In the genomic region with DNA sequence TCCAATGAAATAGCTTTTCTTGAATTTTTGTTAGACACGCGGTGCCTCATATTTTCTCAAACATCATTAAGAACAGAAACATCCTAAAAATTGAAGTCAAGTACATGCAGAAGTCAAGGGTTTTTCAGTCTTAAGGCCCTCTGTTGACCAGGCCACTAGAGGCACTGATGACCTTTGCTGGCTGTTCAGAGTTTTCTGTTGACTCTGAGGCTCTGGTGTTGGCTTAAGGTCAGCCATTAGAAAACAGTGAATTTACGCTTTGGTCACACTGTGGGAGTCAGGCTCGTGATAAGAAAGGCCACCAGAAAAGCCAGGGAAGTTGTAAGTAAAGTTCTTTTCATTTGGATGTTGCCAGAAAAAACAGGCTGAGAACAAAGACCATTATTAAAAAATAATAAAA, we compare ENCODE assay signal across 1 cellular context.
A peak's percentile ranks its signal among the peaks of the same experiment; 100 is the strongest.
TF ChIP-seq lines count a peak whose summit lies in the region.

No MANE protein-coding gene starts in this region.

TF ChIP-seq in HepG2, 621 proteins besides CTCF, POLR2A, EP300 and RAD21 (continued from another document and continues in another):
- TF ChIP-seq, protein P1, sequence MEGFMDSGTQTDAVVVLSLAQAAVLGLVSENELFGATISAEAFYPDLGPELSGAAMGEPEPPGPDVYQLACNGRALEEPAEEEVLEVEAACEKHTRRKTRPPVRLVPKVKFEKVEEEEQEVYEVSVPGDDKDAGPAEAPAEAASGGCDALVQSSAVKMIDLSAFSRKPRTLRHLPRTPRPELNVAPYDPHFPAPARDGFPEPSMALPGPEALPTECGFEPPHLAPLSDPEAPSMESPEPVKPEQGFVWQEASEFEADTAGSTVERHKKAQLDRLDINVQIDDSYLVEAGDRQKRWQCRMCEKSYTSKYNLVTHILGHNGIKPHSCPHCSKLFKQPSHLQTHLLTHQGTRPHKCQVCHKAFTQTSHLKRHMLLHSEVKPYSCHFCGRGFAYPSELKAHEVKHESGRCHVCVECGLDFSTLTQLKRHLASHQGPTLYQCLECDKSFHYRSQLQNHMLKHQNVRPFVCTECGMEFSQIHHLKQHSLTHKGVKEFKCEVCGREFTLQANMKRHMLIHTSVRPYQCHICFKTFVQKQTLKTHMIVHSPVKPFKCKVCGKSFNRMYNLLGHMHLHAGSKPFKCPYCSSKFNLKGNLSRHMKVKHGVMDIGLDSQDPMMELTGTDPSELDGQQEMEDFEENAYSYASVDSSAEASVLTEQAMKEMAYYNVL (CRISPR knock-in tag; IDR thresholded peaks at IDR 0.05; ENCODE audit: borderline replicate concordance) = 0 out of 2 replicates have a peak, but pooled peaks have one; percentile 29
- no peak for TF ChIP-seq ZFAT (CRISPR knock-in tag; conservative IDR thresholded peaks at IDR 0.05)
- peak; percentile 45; the same call in 1 of the 2 replicates for TF ChIP-seq SPEN (CRISPR knock-in tag; IDR thresholded peaks at IDR 0.05; ENCODE audit: low read depth)
- 0 out of 4 replicates have a peak, but pooled peaks of 1 of the 2 experiments have one; percentile 25 for TF ChIP-seq KLF16 (CRISPR knock-in tag; IDR thresholded peaks at IDR 0.05)
- no peak for TF ChIP-seq SRY (CRISPR knock-in tag; IDR thresholded peaks at IDR 0.05)
- TF ChIP-seq, protein P2, sequence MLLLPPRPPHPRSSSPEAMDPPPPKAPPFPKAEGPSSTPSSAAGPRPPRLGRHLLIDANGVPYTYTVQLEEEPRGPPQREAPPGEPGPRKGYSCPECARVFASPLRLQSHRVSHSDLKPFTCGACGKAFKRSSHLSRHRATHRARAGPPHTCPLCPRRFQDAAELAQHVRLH (CRISPR knock-in tag; IDR thresholded peaks at IDR 0.05; ENCODE audit: borderline replicate concordance, low read depth) = 0 out of 2 replicates have a peak, but pooled peaks have one; percentile 31
- no peak for TF ChIP-seq POLR2G (IDR thresholded peaks at IDR 0.05; ENCODE audit: low read depth, low read length)
- no peak for TF ChIP-seq ARNT (IDR thresholded peaks at IDR 0.05)
- TF ChIP-seq ARNTL (CRISPR knock-in tag; IDR thresholded peaks at IDR 0.05) = 0 out of 2 replicates have a peak, but pooled peaks have one; percentile 31
- TF ChIP-seq ERF (CRISPR knock-in tag; IDR thresholded peaks at IDR 0.05) = 0 out of 2 replicates have a peak, but pooled peaks have one; percentile 32
- TF ChIP-seq, protein P3, sequence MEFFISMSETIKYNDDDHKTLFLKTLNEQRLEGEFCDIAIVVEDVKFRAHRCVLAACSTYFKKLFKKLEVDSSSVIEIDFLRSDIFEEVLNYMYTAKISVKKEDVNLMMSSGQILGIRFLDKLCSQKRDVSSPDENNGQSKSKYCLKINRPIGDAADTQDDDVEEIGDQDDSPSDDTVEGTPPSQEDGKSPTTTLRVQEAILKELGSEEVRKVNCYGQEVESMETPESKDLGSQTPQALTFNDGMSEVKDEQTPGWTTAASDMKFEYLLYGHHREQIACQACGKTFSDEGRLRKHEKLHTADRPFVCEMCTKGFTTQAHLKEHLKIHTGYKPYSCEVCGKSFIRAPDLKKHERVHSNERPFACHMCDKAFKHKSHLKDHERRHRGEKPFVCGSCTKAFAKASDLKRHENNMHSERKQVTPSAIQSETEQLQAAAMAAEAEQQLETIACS (CRISPR knock-in tag; IDR thresholded peaks at IDR 0.05) = no peak
- no peak for TF ChIP-seq KLF9 (CRISPR knock-in tag; IDR thresholded peaks at IDR 0.05; ENCODE audit: low read depth)
- TF ChIP-seq SOX6 (IDR thresholded peaks at IDR 0.05) = no peak
- peak; percentile 77 for TF ChIP-seq SOX6 (CRISPR knock-in tag; IDR thresholded peaks at IDR 0.05)
- TF ChIP-seq ZSCAN9 (CRISPR knock-in tag; IDR thresholded peaks at IDR 0.05; ENCODE audit: borderline replicate concordance) = no peak
- TF ChIP-seq FOXA1 (IDR thresholded peaks at IDR 0.05) = no peak
- TF ChIP-seq FOXA1 (CRISPR knock-in tag; IDR thresholded peaks at IDR 0.05) = peak; percentile 89
- TF ChIP-seq NR2F6 (IDR thresholded peaks at IDR 0.05) = peak; percentile 93
- peak; percentile 93 for TF ChIP-seq NR2F6 (CRISPR knock-in tag; IDR thresholded peaks at IDR 0.05)
- no peak for TF ChIP-seq ZBTB1 (CRISPR knock-in tag; IDR thresholded peaks at IDR 0.05; ENCODE audit: borderline replicate concordance)
- TF ChIP-seq BCL6 (CRISPR knock-in tag; IDR thresholded peaks at IDR 0.05) = peak; percentile 36; the same call in 1 of the 2 replicates
- TF ChIP-seq, protein P4, sequence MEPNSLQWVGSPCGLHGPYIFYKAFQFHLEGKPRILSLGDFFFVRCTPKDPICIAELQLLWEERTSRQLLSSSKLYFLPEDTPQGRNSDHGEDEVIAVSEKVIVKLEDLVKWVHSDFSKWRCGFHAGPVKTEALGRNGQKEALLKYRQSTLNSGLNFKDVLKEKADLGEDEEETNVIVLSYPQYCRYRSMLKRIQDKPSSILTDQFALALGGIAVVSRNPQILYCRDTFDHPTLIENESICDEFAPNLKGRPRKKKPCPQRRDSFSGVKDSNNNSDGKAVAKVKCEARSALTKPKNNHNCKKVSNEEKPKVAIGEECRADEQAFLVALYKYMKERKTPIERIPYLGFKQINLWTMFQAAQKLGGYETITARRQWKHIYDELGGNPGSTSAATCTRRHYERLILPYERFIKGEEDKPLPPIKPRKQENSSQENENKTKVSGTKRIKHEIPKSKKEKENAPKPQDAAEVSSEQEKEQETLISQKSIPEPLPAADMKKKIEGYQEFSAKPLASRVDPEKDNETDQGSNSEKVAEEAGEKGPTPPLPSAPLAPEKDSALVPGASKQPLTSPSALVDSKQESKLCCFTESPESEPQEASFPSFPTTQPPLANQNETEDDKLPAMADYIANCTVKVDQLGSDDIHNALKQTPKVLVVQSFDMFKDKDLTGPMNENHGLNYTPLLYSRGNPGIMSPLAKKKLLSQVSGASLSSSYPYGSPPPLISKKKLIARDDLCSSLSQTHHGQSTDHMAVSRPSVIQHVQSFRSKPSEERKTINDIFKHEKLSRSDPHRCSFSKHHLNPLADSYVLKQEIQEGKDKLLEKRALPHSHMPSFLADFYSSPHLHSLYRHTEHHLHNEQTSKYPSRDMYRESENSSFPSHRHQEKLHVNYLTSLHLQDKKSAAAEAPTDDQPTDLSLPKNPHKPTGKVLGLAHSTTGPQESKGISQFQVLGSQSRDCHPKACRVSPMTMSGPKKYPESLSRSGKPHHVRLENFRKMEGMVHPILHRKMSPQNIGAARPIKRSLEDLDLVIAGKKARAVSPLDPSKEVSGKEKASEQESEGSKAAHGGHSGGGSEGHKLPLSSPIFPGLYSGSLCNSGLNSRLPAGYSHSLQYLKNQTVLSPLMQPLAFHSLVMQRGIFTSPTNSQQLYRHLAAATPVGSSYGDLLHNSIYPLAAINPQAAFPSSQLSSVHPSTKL (CRISPR knock-in tag; IDR thresholded peaks at IDR 0.05) = peak; percentile 90
- peak; percentile 72 for TF ChIP-seq PPARG (CRISPR knock-in tag; conservative IDR thresholded peaks at IDR 0.05)
- TF ChIP-seq SSRP1 (CRISPR knock-in tag; IDR thresholded peaks at IDR 0.05) = no peak
- no peak for TF ChIP-seq RELA (CRISPR knock-in tag; IDR thresholded peaks at IDR 0.05)
- TF ChIP-seq, protein P5, sequence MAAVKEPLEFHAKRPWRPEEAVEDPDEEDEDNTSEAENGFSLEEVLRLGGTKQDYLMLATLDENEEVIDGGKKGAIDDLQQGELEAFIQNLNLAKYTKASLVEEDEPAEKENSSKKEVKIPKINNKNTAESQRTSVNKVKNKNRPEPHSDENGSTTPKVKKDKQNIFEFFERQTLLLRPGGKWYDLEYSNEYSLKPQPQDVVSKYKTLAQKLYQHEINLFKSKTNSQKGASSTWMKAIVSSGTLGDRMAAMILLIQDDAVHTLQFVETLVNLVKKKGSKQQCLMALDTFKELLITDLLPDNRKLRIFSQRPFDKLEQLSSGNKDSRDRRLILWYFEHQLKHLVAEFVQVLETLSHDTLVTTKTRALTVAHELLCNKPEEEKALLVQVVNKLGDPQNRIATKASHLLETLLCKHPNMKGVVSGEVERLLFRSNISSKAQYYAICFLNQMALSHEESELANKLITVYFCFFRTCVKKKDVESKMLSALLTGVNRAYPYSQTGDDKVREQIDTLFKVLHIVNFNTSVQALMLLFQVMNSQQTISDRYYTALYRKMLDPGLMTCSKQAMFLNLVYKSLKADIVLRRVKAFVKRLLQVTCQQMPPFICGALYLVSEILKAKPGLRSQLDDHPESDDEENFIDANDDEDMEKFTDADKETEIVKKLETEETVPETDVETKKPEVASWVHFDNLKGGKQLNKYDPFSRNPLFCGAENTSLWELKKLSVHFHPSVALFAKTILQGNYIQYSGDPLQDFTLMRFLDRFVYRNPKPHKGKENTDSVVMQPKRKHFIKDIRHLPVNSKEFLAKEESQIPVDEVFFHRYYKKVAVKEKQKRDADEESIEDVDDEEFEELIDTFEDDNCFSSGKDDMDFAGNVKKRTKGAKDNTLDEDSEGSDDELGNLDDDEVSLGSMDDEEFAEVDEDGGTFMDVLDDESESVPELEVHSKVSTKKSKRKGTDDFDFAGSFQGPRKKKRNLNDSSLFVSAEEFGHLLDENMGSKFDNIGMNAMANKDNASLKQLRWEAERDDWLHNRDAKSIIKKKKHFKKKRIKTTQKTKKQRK (IDR thresholded peaks at IDR 0.05; ENCODE audit: low read length) = no peak
- TF ChIP-seq ZNF101 (CRISPR knock-in tag; IDR thresholded peaks at IDR 0.05; ENCODE audit: borderline replicate concordance, low read depth) = no peak
- no peak; the same call in 1 of the 2 replicates for TF ChIP-seq MIER2 (CRISPR knock-in tag; IDR thresholded peaks at IDR 0.05)
- peak; percentile 25 for TF ChIP-seq XRCC5 (optimal IDR thresholded peaks at IDR 0.05; ENCODE audit: low read length)
- no peak for TF ChIP-seq ZNF598 (CRISPR knock-in tag; IDR thresholded peaks at IDR 0.05; ENCODE audit: borderline replicate concordance)
- TF ChIP-seq, protein P6, sequence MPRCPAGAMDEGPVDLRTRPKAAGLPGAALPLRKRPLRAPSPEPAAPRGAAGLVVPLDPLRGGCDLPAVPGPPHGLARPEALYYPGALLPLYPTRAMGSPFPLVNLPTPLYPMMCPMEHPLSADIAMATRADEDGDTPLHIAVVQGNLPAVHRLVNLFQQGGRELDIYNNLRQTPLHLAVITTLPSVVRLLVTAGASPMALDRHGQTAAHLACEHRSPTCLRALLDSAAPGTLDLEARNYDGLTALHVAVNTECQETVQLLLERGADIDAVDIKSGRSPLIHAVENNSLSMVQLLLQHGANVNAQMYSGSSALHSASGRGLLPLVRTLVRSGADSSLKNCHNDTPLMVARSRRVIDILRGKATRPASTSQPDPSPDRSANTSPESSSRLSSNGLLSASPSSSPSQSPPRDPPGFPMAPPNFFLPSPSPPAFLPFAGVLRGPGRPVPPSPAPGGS (CRISPR knock-in tag; IDR thresholded peaks at IDR 0.05) = no peak
- peak; percentile 32; the same call in 1 of the 2 replicates for TF ChIP-seq ZNF772 (CRISPR knock-in tag; IDR thresholded peaks at IDR 0.05)
- TF ChIP-seq, protein P7, sequence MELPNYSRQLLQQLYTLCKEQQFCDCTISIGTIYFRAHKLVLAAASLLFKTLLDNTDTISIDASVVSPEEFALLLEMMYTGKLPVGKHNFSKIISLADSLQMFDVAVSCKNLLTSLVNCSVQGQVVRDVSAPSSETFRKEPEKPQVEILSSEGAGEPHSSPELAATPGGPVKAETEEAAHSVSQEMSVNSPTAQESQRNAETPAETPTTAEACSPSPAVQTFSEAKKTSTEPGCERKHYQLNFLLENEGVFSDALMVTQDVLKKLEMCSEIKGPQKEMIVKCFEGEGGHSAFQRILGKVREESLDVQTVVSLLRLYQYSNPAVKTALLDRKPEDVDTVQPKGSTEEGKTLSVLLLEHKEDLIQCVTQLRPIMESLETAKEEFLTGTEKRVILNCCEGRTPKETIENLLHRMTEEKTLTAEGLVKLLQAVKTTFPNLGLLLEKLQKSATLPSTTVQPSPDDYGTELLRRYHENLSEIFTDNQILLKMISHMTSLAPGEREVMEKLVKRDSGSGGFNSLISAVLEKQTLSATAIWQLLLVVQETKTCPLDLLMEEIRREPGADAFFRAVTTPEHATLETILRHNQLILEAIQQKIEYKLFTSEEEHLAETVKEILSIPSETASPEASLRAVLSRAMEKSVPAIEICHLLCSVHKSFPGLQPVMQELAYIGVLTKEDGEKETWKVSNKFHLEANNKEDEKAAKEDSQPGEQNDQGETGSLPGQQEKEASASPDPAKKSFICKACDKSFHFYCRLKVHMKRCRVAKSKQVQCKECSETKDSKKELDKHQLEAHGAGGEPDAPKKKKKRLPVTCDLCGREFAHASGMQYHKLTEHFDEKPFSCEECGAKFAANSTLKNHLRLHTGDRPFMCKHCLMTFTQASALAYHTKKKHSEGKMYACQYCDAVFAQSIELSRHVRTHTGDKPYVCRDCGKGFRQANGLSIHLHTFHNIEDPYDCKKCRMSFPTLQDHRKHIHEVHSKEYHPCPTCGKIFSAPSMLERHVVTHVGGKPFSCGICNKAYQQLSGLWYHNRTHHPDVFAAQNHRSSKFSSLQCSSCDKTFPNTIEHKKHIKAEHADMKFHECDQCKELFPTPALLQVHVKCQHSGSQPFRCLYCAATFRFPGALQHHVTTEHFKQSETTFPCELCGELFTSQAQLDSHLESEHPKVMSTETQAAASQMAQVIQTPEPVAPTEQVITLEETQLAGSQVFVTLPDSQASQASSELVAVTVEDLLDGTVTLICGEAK (IDR thresholded peaks at IDR 0.05) = no peak
- TF ChIP-seq, protein P7 (CRISPR knock-in tag; IDR thresholded peaks at IDR 0.05) = no peak; the same call in 1 of the 2 replicates
